ENCODE assay signal across 33 cellular contexts in genomic region chr17:81245665-81246342, GRCh38. TPM values are rescaled to one million over a fixed set of nuclear protein-coding genes. Genes with fewer than 3 reads are reported as not detected.
A peak's percentile ranks its signal among the peaks of the same experiment; 100 is the strongest.
DNase-seq lines count a peak whose midpoint lies in the region; ATAC-seq, FAIRE-seq and TF ChIP-seq lines count a peak whose summit lies in the region.
"Had no signal": no experiment of that assay in that cellular context is flagged by ENCODE, and none has a peak within 500 bp of the region (broad histone marks: within the 10 kb centered on the region; RNA-seq: fewer than 3 reads in every experiment).

No MANE protein-coding gene starts in this region.

- H3K27me3 ChIP-seq in BE2C (no peaks in the 10 kb centered on the region), DOHH2 (ENCODE audit: control insufficient read depth, low read length) (no peaks in the 10 kb centered on the region), K562 (ENCODE audit: control insufficient read depth in 2 of 2, insufficient read depth in 2 of 2, low read length in 2 of 2) (no peaks in the 10 kb centered on the region), neuronal stem cell (ENCODE audit: control insufficient read depth in 3 of 3, insufficient read depth in 3 of 3, low read depth in 1 of 3, low read length in 3 of 3) (no peaks in the 10 kb centered on the region)
- H3K27me3 ChIP-seq: ascending aorta, cardiac muscle cell, gastroesophageal sphincter, ovary, stomach, thyroid gland, vagina had no signal

- no peak overlapping the region for H3K27ac Mint-ChIP-seq in osteocyte (ENCODE audit: unreplicated experiment)
- H3K27ac Mint-ChIP-seq: activated CD4-positive, alpha-beta T cell treated with anti-CD3 and anti-CD28 coated beads, Interleukin-2, amount 10 ng/mL, durations not matched to agents 7 days and 5 days; activated naive CD8-positive, alpha-beta T cell treated with anti-CD3 and anti-CD28 coated beads, Interleukin-2, amount 10 ng/mL, durations not matched to agents 7 days and 5 days; CD4-positive, CD25-positive, alpha-beta regulatory T cell; memory B cell; WTC11 had no signal

- no peaks in the 10 kb centered on the region for H3K9me3 ChIP-seq in BE2C
- H3K9me3 ChIP-seq in DOHH2 (ENCODE audit: control insufficient read depth, insufficient read depth, low read length) = peaks cover 6% of the 10 kb centered on the region
- H3K9me3 ChIP-seq in K562 (replicated peaks; ENCODE audit: control insufficient read depth, insufficient read depth, low read depth, low read length) = no peaks in the 10 kb centered on the region
- peaks cover 0 to 2% of the 10 kb centered on the region in 2 donors for H3K9me3 ChIP-seq in neuronal stem cell (replicated peaks in 1 of 2; ENCODE audit: control insufficient read depth in 2 of 2, insufficient read depth in 1 of 2, low read depth in 1 of 2, low read length in 2 of 2)
- H3K9me3 ChIP-seq: ascending aorta, gastroesophageal sphincter, ovary, stomach, thyroid gland, vagina had no signal

- no peak overlapping the region for H2BK5ac ChIP-seq in neuronal stem cell (ENCODE audit: low read length)

- no peak overlapping the region for H3K4me3 Mint-ChIP-seq in osteocyte (ENCODE audit: unreplicated experiment)
- H3K4me3 Mint-ChIP-seq: activated CD4-positive, alpha-beta T cell treated with anti-CD3 and anti-CD28 coated beads, Interleukin-2, amount 10 ng/mL, durations not matched to agents 7 days and 5 days; activated naive CD8-positive, alpha-beta T cell treated with anti-CD3 and anti-CD28 coated beads, Interleukin-2, amount 10 ng/mL, durations not matched to agents 7 days and 5 days; activated T-cell treated with anti-CD3 and anti-CD28 coated beads, Interleukin-2, amount 50 U/mL, for 24 hours; CD4-positive, CD25-positive, alpha-beta regulatory T cell; memory B cell; nephron; WTC11 had no signal

- H2AFZ ChIP-seq in K562 (ENCODE audit: low read depth, low read length) (no peak overlapping the region), neuronal stem cell (ENCODE audit: low read length) (no peak overlapping the region)

- H3K4me2 ChIP-seq in DOHH2 (ENCODE audit: low read length) (peak overlapping the region; percentile 40; the same call in 1 of the 2 replicates), K562 (ENCODE audit: insufficient read depth, low read length) (no peak overlapping the region), neuronal stem cell (ENCODE audit: insufficient read depth, low read length, poor library complexity, severe bottlenecking) (no peak overlapping the region)
- H3K4me2 ChIP-seq: smooth muscle cell had no signal

- no peak overlapping the region for H4K91ac ChIP-seq in neuronal stem cell (ENCODE audit: low read depth, low read length, poor library complexity)

- no peak overlapping the region for H2BK15ac ChIP-seq in neuronal stem cell (ENCODE audit: low read length)

- H3K4me1 ChIP-seq in BE2C (peaks cover 24% of the 10 kb centered on the region), DOHH2 (ENCODE audit: control insufficient read depth, low read length) (peaks cover 47% of the 10 kb centered on the region), K562 (replicated peaks in 1 of 2; ENCODE audit: control insufficient read depth in 2 of 2, insufficient read depth in 2 of 2, low read length in 2 of 2) (peaks cover 2 to 68% of the 10 kb centered on the region in 2 experiments; a peak in 4 of 5 replicates), neuronal stem cell (ENCODE audit: control insufficient read depth in 2 of 2, insufficient read depth in 1 of 2, low read depth in 1 of 2, low read length in 2 of 2) (peaks cover 2 to 4% of the 10 kb centered on the region in 2 donors)
- H3K4me1 ChIP-seq: ascending aorta, thyroid gland had no signal

- peaks cover 6% of the 10 kb centered on the region for H3K4me1 Mint-ChIP-seq in osteocyte (ENCODE audit: unreplicated experiment)

- no peak overlapping the region for H3K4ac ChIP-seq in neuronal stem cell (ENCODE audit: low read length)

- BruUV-seq in K562 (replicated peaks; lab: Mats Ljungman, UMichigan) = no TSS peak

- TF ChIP-seq CTCF in BE2C (IDR thresholded peaks at IDR 0.05; ENCODE audit: low read depth, low read length) (no peak), DOHH2 (IDR thresholded peaks at IDR 0.05; ENCODE audit: low read depth, low read length, poor library complexity, severe bottlenecking) (no peak), K562 (IDR thresholded peaks at IDR 0.05 in 2 of 3, conservative IDR thresholded peaks at IDR 0.05 in 1 of 3; ENCODE audit: insufficient read depth in 2 of 3, low read depth in 1 of 3, low read length in 3 of 3) (no peak), osteocyte (IDR thresholded peaks at IDR 0.05) (no peak)

- peak overlapping the region in 1 of 2 experiments; percentile 60; a peak in 1 of 4 replicates for H3K9ac ChIP-seq in K562 (ENCODE audit: insufficient read depth in 1 of 2, low read depth in 2 of 2, low read length in 2 of 2)
- H3K9ac ChIP-seq in neuronal stem cell (ENCODE audit: low read depth, low read length, poor library complexity) = no peak overlapping the region

- no peaks in the 10 kb centered on the region for H3K9me2 ChIP-seq in DOHH2 (replicated peaks; ENCODE audit: control insufficient read depth, low read length)

- no peak for TF ChIP-seq RAD21 in K562 (CRISPR knock-in tag; conservative IDR thresholded peaks at IDR 0.05 in 1 of 2, IDR thresholded peaks at IDR 0.05 in 1 of 2)

- intact Hi-C loops in K562 (cut with micrococcal nuclease) = no loop called here

- no peak overlapping the region for H3K18ac ChIP-seq in neuronal stem cell (ENCODE audit: low read length)

- no peak overlapping the region for H2BK12ac ChIP-seq in neuronal stem cell (ENCODE audit: low read length)

- peak overlapping the region; percentile 41 for H2BK120ac ChIP-seq in neuronal stem cell (ENCODE audit: low read depth, low read length)

- H3K36me3 ChIP-seq in BE2C (peaks cover 11% of the 10 kb centered on the region), DOHH2 (ENCODE audit: control insufficient read depth, low read length) (peaks cover 42% of the 10 kb centered on the region), K562 (ENCODE audit: control insufficient read depth, insufficient read depth, low read length) (peaks cover 28% of the 10 kb centered on the region; the same call in 1 of the 3 replicates), neuronal stem cell (replicated peaks in 1 of 2; ENCODE audit: control insufficient read depth in 2 of 2, insufficient read depth in 2 of 2, low read length in 2 of 2) (peaks cover 17 to 36% of the 10 kb centered on the region in 2 donors)
- H3K36me3 ChIP-seq: cardiac muscle cell, ovary, vagina had no signal

- H3K27me3 Mint-ChIP-seq in osteocyte (ENCODE audit: unreplicated experiment) = no peaks in the 10 kb centered on the region
- H3K27me3 Mint-ChIP-seq: activated CD4-positive, alpha-beta T cell treated with anti-CD3 and anti-CD28 coated beads, Interleukin-2, amount 10 ng/mL, durations not matched to agents 7 days and 5 days; activated naive CD8-positive, alpha-beta T cell treated with anti-CD3 and anti-CD28 coated beads, Interleukin-2, amount 10 ng/mL, durations not matched to agents 7 days and 5 days; activated T-cell treated with anti-CD3 and anti-CD28 coated beads, Interleukin-2, amount 50 U/mL, for 24 hours; CD4-positive, CD25-positive, alpha-beta regulatory T cell; memory B cell had no signal

- H3K79me1 ChIP-seq in neuronal stem cell (ENCODE audit: low read depth, low read length) = peaks cover 3% of the 10 kb centered on the region

- in situ Hi-C loops in K562 (cut with MboI) = loop anchor here (5.0 to 25.0 kb wide), 2 partner anchors 109 to 236 kb away; no protein-coding TSS in a partner anchor

- H3K79me2 ChIP-seq in DOHH2 (ENCODE audit: control insufficient read depth, low read length) (peaks cover 14% of the 10 kb centered on the region), K562 (ENCODE audit: control insufficient read depth, insufficient read depth, low read length) (peaks cover 8% of the 10 kb centered on the region; the same call in 1 of the 3 replicates)

- H3K14ac ChIP-seq in neuronal stem cell (ENCODE audit: low read length) = peak overlapping the region; percentile 12

- no peaks in the 10 kb centered on the region for H3K9me1 ChIP-seq in K562 (ENCODE audit: control insufficient read depth, insufficient read depth, low read length)

- no peak overlapping the region for H3K23ac ChIP-seq in neuronal stem cell (ENCODE audit: low read depth, low read length, poor library complexity)

- WGBS in K562 (ENCODE audit: insufficient coverage, low coverage, missing lambda C conversion rate) = 91% methylated on average over 32 of the region's 37 CpGs
- no CpG with 5 or more reads among the region's 37 CpGs for WGBS in neuronal stem cell (ENCODE audit: extremely low coverage in 2 of 2, insufficient read length in 2 of 2, insufficient replicate concordance in 1 of 2), 2 donors

- peaks cover 7% of the 10 kb centered on the region; the same call in 1 of the 2 replicates for H3F3A ChIP-seq in DOHH2 (ENCODE audit: control insufficient read depth, insufficient read depth)

- H4K20me1 ChIP-seq in DOHH2 (ENCODE audit: control insufficient read depth, insufficient read depth, low read depth, low read length) = peaks cover 11% of the 10 kb centered on the region; the same call in 1 of the 2 replicates
- H4K20me1 ChIP-seq in K562 (replicated peaks; ENCODE audit: control insufficient read depth, insufficient read depth, low read length) = peaks cover 6% of the 10 kb centered on the region; the same call in 1 of the 2 replicates

- peak overlapping the region; percentile 58 for H4K8ac ChIP-seq in neuronal stem cell (ENCODE audit: low read depth, low read length)

- H3K36me3 Mint-ChIP-seq in osteocyte (ENCODE audit: unreplicated experiment) = peaks cover 5% of the 10 kb centered on the region
- H3K36me3 Mint-ChIP-seq: memory B cell, WTC11 had no signal

- TF ChIP-seq POLR2A in K562 (conservative IDR thresholded peaks at IDR 0.05) = no peak

- POLR2A ChIA-PET in K562 (lab: Yijun Ruan, JAX) = interaction anchor here (0.6 to 1.9 kb wide), 5 partner anchors 9 to 263 kb away, joined by 3 to 6 read pairs (median 4); no protein-coding TSS in a partner anchor

- no peak for TF ChIP-seq EP300 in K562 (IDR thresholded peaks at IDR 0.05; ENCODE audit: low read length)

- CTCF ChIA-PET in K562 (lab: Yijun Ruan, JAX; ENCODE audit: low intra/inter-chr PET ratio) = no interaction called here

- H3K4me3 ChIP-seq in BE2C (ENCODE audit: low read depth, low read length) (no peak overlapping the region), DOHH2 (ENCODE audit: low read length) (no peak overlapping the region), K562 (no peak overlapping the region), neuronal stem cell (ENCODE audit: low read length in 2 of 2) (no peak overlapping the region)
- H3K4me3 ChIP-seq: ascending aorta, cardiac muscle cell, gastroesophageal sphincter, ovary, smooth muscle cell, stomach, thyroid gland, vagina had no signal

- ATAC-seq in K562 (no peak), HG02759 (IDR thresholded peaks at IDR 0.05; ENCODE audit: unreplicated experiment) (no peak), HG03280 (IDR thresholded peaks at IDR 0.05; ENCODE audit: unreplicated experiment) (no peak)
- ATAC-seq: gastroesophageal sphincter, WTC11 had no signal

- no peaks in the 10 kb centered on the region for H3K9me3 Mint-ChIP-seq in osteocyte (ENCODE audit: unreplicated experiment)
- H3K9me3 Mint-ChIP-seq: activated CD4-positive, alpha-beta T cell treated with anti-CD3 and anti-CD28 coated beads, Interleukin-2, amount 10 ng/mL, durations not matched to agents 7 days and 5 days; activated naive CD8-positive, alpha-beta T cell treated with anti-CD3 and anti-CD28 coated beads, Interleukin-2, amount 10 ng/mL, durations not matched to agents 7 days and 5 days; activated T-cell treated with anti-CD3 and anti-CD28 coated beads, Interleukin-2, amount 50 U/mL, for 24 hours; CD4-positive, CD25-positive, alpha-beta regulatory T cell; memory B cell; nephron; WTC11 had no signal

- DNase-seq in BE2C = peak; percentile 27
- DNase-seq in K562 (ENCODE audit: extremely low read depth in 1 of 4, low spot score in 3 of 4) = no peak
- no peak for DNase-seq in neuronal stem cell (ENCODE audit: low spot score)
- no peak for DNase-seq in osteocyte (ENCODE audit: extremely low spot score, unreplicated experiment)
- DNase-seq: activated CD4-positive, alpha-beta T cell treated with anti-CD3 and anti-CD28 coated beads, Interleukin-2, amount 10 ng/mL, durations not matched to agents 7 days and 5 days; activated gamma-delta T cell; activated naive CD8-positive, alpha-beta T cell treated with anti-CD3 and anti-CD28 coated beads, Interleukin-2, amount 10 ng/mL, durations not matched to agents 7 days and 5 days; CD4-positive, CD25-positive, alpha-beta regulatory T cell; hippocampal formation; NCI-H1092; NCI-H1694 treated with DMSO at 0.1 percent for 48 hours; NCI-H446; NCI-H774; ovary; stimulated activated CD4-positive, alpha-beta T cell treated with anti-CD3 and anti-CD28 coated beads, Interleukin-1b, Interleukin-23, amount 100 ng/mL, for 48 hours; stomach; T-helper 1 cell; thyroid gland had no signal

- no peak for FAIRE-seq in K562 (lab: Jason Lieb, UNC)
- FAIRE-seq: colon, GM19239, H54 had no signal

- no peak overlapping the region for H2AK5ac ChIP-seq in neuronal stem cell (ENCODE audit: low read depth, low read length)

- no peak overlapping the region for H3K27ac ChIP-seq in DOHH2 (ENCODE audit: low read depth, low read length)
- H3K27ac ChIP-seq in K562 (ENCODE audit: extremely low read depth, low read depth, low read length) = no peak overlapping the region
- no peak overlapping the region for H3K27ac ChIP-seq in neuronal stem cell (replicated peaks; ENCODE audit: low read length)
- H3K27ac ChIP-seq: ascending aorta, cardiac muscle cell, gastroesophageal sphincter, ovary, stomach, thyroid gland, vagina had no signal

RNA-seq across cellular contexts. Expression of gene NDUFAF8, which starts 6.7 kb away (rescaled TPM):
- 287 TPM for polyA plus RNA-seq in BE2C (2012; ENCODE audit: insufficient read depth, insufficient read length, low read depth)
- total RNA-seq in K562 (2011; cell fraction: chromatin; rRNA removed; ENCODE audit: low replicate concordance) = 68.1 and 75.3 TPM in 2 replicates
- 29.2 and 40.8 TPM in 2 replicates for total RNA-seq in K562 (2011; cell fraction: nucleolus; rRNA removed)
- 60.6 and 70.4 TPM in 2 replicates for total RNA-seq in K562 (2011; cell fraction: nucleoplasm; rRNA removed)
- total RNA-seq in K562 (2014; rRNA removed) = 107 and 136 TPM in 2 replicates
- total RNA-seq in K562 (2014; rRNA removed; fragmentation: Illumina TruSeq; extraction: Trizol) = 102 and 107 TPM in 2 replicates
- 84.5 and 90.0 TPM in 2 replicates for total RNA-seq in K562 (2015; rRNA removed; fragmentation: Illumina TruSeq; extraction: Trizol)
- 83.7 and 87.1 TPM in 2 replicates for total RNA-seq in K562 (2021)
- 88.8 and 116 TPM in 2 replicates for polyA plus RNA-seq in K562 (2011; rRNA removed)
- polyA plus RNA-seq in K562 (2011; cell fraction: cytosol; rRNA removed) = 77.7 and 122 TPM in 2 replicates
- polyA plus RNA-seq in K562 (2011; cell fraction: nucleus; rRNA removed) = 40.8 and 50.9 TPM in 2 replicates
- 37.9 and 163 TPM in 2 replicates for polyA plus RNA-seq in K562 (2012)
- 33.5 and 44.1 TPM in 2 replicates for polyA plus RNA-seq in K562 (2014; fragmentation: Illumina TruSeq; extraction: Trizol)
- polyA plus RNA-seq in K562 (2014; fragmentation: Nextera tagmentation; extraction: Ambion mirVana) = 10 to 100 TPM; 13.5 to 17.4 TPM
- 138 and 144 TPM in 2 replicates for polyA plus RNA-seq in K562 (2014; rRNA removed)
- 36.1 and 37.7 TPM in 2 replicates for polyA minus RNA-seq in K562 (2011; rRNA and poly(A)+ RNA removed)
- 4.4 and 14.6 TPM in 2 replicates for polyA minus RNA-seq in K562 (2011; cell fraction: cytosol; rRNA and poly(A)+ RNA removed)
- polyA minus RNA-seq in K562 (2011; cell fraction: nucleus; rRNA and poly(A)+ RNA removed) = 11.4 and 14.2 TPM in 2 replicates
- polyA plus RNA-seq in neuronal stem cell (2013, experiment 1 of 2) = 79.2 TPM
- 73.1 TPM for polyA plus RNA-seq in neuronal stem cell (2013, experiment 2 of 2)
- 38.9 and 42.4 TPM in 2 replicates for total RNA-seq in osteocyte

RNA-seq across cellular contexts. Expression of gene TEPSIN, which starts 6.9 kb away (rescaled TPM):
- polyA plus RNA-seq in BE2C (2012; ENCODE audit: insufficient read depth, insufficient read length, low read depth) = 43.8 TPM
- total RNA-seq in K562 (2011; cell fraction: chromatin; rRNA removed; ENCODE audit: low replicate concordance) = 40.8 and 141 TPM in 2 replicates
- 87.2 and 95.9 TPM in 2 replicates for total RNA-seq in K562 (2011; cell fraction: nucleolus; rRNA removed)
- total RNA-seq in K562 (2011; cell fraction: nucleoplasm; rRNA removed) = 46.2 and 50.4 TPM in 2 replicates
- total RNA-seq in K562 (2014; rRNA removed) (10.0 and 18.0 TPM in 2 replicates), K562 (2014; rRNA removed; fragmentation: Illumina TruSeq; extraction: Trizol) (1.8 and 2.1 TPM in 2 replicates), K562 (2015; rRNA removed; fragmentation: Illumina TruSeq; extraction: Trizol) (5.1 and 5.7 TPM in 2 replicates), K562 (2021) (24.8 and 29.8 TPM in 2 replicates), osteocyte (39.2 and 42.3 TPM in 2 replicates)
- polyA plus RNA-seq in K562 (2011; rRNA removed) (6.6 and 9.8 TPM in 2 replicates), K562 (2014; fragmentation: Illumina TruSeq; extraction: Trizol) (5.3 and 7.2 TPM in 2 replicates), K562 (2014; fragmentation: Nextera tagmentation; extraction: Ambion mirVana) (under 1 TPM; 0.80 to 0.81 TPM), K562 (2014; rRNA removed) (15.2 and 22.7 TPM in 2 replicates)
- 8.0 and 15.3 TPM in 2 replicates for polyA plus RNA-seq in K562 (2011; cell fraction: cytosol; rRNA removed)
- polyA plus RNA-seq in K562 (2011; cell fraction: nucleus; rRNA removed) = 105 and 184 TPM in 2 replicates
- polyA plus RNA-seq in K562 (2012) = 12.5 and 21.3 TPM in 2 replicates
- polyA minus RNA-seq in K562 (2011; rRNA and poly(A)+ RNA removed) = 3.7 and 4.7 TPM in 2 replicates
- 4.6 and 6.4 TPM in 2 replicates for polyA minus RNA-seq in K562 (2011; cell fraction: cytosol; rRNA and poly(A)+ RNA removed)
- polyA minus RNA-seq in K562 (2011; cell fraction: nucleus; rRNA and poly(A)+ RNA removed) = 37.2 and 42.8 TPM in 2 replicates
- polyA plus RNA-seq in neuronal stem cell (2013, experiment 1 of 2) = 14.7 TPM
- 14.2 TPM for polyA plus RNA-seq in neuronal stem cell (2013, experiment 2 of 2)

RNA-seq across cellular contexts. Expression of gene CEP131, which starts 23.0 kb away (rescaled TPM):
- 25.5 TPM for polyA plus RNA-seq in BE2C (2012; ENCODE audit: insufficient read depth, insufficient read length, low read depth)
- total RNA-seq in K562 (2011; cell fraction: chromatin; rRNA removed; ENCODE audit: low replicate concordance) = 15.6 and 46.2 TPM in 2 replicates
- total RNA-seq in K562 (2011; cell fraction: nucleolus; rRNA removed) = 30.3 and 31.2 TPM in 2 replicates
- total RNA-seq in K562 (2011; cell fraction: nucleoplasm; rRNA removed) = 11.7 and 22.0 TPM in 2 replicates
- 18.3 and 21.2 TPM in 2 replicates for total RNA-seq in K562 (2014; rRNA removed)
- total RNA-seq in K562 (2014; rRNA removed; fragmentation: Illumina TruSeq; extraction: Trizol) = 0.99 and 1.2 TPM in 2 replicates
- total RNA-seq in K562 (2015; rRNA removed; fragmentation: Illumina TruSeq; extraction: Trizol) = 6.3 and 8.8 TPM in 2 replicates
- 14.9 and 16.7 TPM in 2 replicates for total RNA-seq in K562 (2021)
- polyA plus RNA-seq in K562 (2011; rRNA removed) = 2.3 and 4.7 TPM in 2 replicates
- polyA plus RNA-seq in K562 (2011; cell fraction: cytosol; rRNA removed) = 3.2 and 5.1 TPM in 2 replicates
- 21.2 and 39.0 TPM in 2 replicates for polyA plus RNA-seq in K562 (2011; cell fraction: nucleus; rRNA removed)
- 16.5 and 26.3 TPM in 2 replicates for polyA plus RNA-seq in K562 (2012)
- 1.7 and 5.3 TPM in 2 replicates for polyA plus RNA-seq in K562 (2014; fragmentation: Illumina TruSeq; extraction: Trizol)
- under 1 TPM; 0.24 to 0.34 TPM for polyA plus RNA-seq in K562 (2014; fragmentation: Nextera tagmentation; extraction: Ambion mirVana)
- polyA plus RNA-seq in K562 (2014; rRNA removed) = 12.4 and 17.1 TPM in 2 replicates
- 1.1 and 1.4 TPM in 2 replicates for polyA minus RNA-seq in K562 (2011; rRNA and poly(A)+ RNA removed)
- polyA minus RNA-seq in K562 (2011; cell fraction: cytosol; rRNA and poly(A)+ RNA removed) = 4.2 and 7.9 TPM in 2 replicates
- 7.3 and 8.8 TPM in 2 replicates for polyA minus RNA-seq in K562 (2011; cell fraction: nucleus; rRNA and poly(A)+ RNA removed)
- 14.7 TPM for polyA plus RNA-seq in neuronal stem cell (2013, experiment 1 of 2)
- polyA plus RNA-seq in neuronal stem cell (2013, experiment 2 of 2) = 14.1 TPM
- total RNA-seq in osteocyte = 12.2 and 13.8 TPM in 2 replicates

RNA-seq across cellular contexts. Expression of gene SLC38A10, which starts 49.3 kb away (rescaled TPM):
- polyA plus RNA-seq in BE2C (2012; ENCODE audit: insufficient read depth, insufficient read length, low read depth) = 41.2 TPM
- total RNA-seq in K562 (2011; cell fraction: chromatin; rRNA removed; ENCODE audit: low replicate concordance) = 96.2 and 235 TPM in 2 replicates
- 109 and 114 TPM in 2 replicates for total RNA-seq in K562 (2011; cell fraction: nucleolus; rRNA removed)
- 104 and 132 TPM in 2 replicates for total RNA-seq in K562 (2011; cell fraction: nucleoplasm; rRNA removed)
- total RNA-seq in K562 (2014; rRNA removed) (35.6 and 35.8 TPM in 2 replicates), K562 (2014; rRNA removed; fragmentation: Illumina TruSeq; extraction: Trizol) (4.3 and 5.2 TPM in 2 replicates), K562 (2015; rRNA removed; fragmentation: Illumina TruSeq; extraction: Trizol) (15.5 and 16.1 TPM in 2 replicates), K562 (2021) (52.8 and 54.2 TPM in 2 replicates), osteocyte (120 TPM in 2 replicates)
- polyA plus RNA-seq in K562 (2011; rRNA removed) (13.1 and 18.0 TPM in 2 replicates), K562 (2014; fragmentation: Illumina TruSeq; extraction: Trizol) (13.8 and 24.0 TPM in 2 replicates), K562 (2014; fragmentation: Nextera tagmentation; extraction: Ambion mirVana) (under 1 TPM; 0.45 to 0.92 TPM), K562 (2014; rRNA removed) (31.7 and 32.1 TPM in 2 replicates)
- polyA plus RNA-seq in K562 (2011; cell fraction: cytosol; rRNA removed) = 18.4 and 29.4 TPM in 2 replicates
- 50.2 and 67.4 TPM in 2 replicates for polyA plus RNA-seq in K562 (2011; cell fraction: nucleus; rRNA removed)
- 38.9 and 86.6 TPM in 2 replicates for polyA plus RNA-seq in K562 (2012)
- 16.9 and 24.8 TPM in 2 replicates for polyA minus RNA-seq in K562 (2011; rRNA and poly(A)+ RNA removed)
- polyA minus RNA-seq in K562 (2011; cell fraction: cytosol; rRNA and poly(A)+ RNA removed) = 54.3 and 65.3 TPM in 2 replicates
- 28.7 and 33.2 TPM in 2 replicates for polyA minus RNA-seq in K562 (2011; cell fraction: nucleus; rRNA and poly(A)+ RNA removed)
- polyA plus RNA-seq in neuronal stem cell (2013, experiment 1 of 2) = 7.2 TPM
- 7.3 TPM for polyA plus RNA-seq in neuronal stem cell (2013, experiment 2 of 2)
